16 cellular contexts compared by ENCODE assay signal in the genomic region with DNA sequence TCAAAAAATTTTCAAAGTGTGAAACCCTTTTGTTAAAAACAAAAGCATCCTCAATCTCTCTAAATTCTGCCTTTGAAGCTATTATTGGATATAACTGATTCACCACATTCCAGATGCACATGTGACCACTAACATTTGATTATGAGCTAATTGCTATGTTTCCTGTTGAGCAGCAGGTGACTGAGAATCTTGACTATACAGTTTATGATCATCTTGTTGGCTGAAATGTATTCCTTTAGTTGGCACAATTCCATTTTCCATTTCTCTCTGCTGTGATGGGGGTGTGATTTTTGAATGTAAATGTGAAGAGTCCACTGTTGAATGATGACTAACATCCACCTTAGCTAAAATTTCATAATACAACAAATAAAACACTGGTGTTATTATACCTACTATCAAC. TPM values are rescaled to one million over a fixed set of nuclear protein-coding genes. Genes with fewer than 3 reads are reported as not detected.
A peak's percentile ranks its signal among the peaks of the same experiment; 100 is the strongest.
DNase-seq lines count a peak whose midpoint lies in the region; ATAC-seq and TF ChIP-seq lines count a peak whose summit lies in the region.
"Had no signal": no experiment of that assay in that cellular context is flagged by ENCODE, and none has a peak within 500 bp of the region (broad histone marks: within the 10 kb centered on the region; RNA-seq: fewer than 3 reads in every experiment).

No MANE protein-coding gene starts in this region.

- no peaks in the 10 kb centered on the region for H3K4me1 ChIP-seq in colonic mucosa
- H3K4me1 ChIP-seq: esophagus muscularis mucosa, suprapubic skin had no signal

- intact Hi-C loops in colonic mucosa (cut with DNase I), result no loop called here

- H3K9me3 Mint-ChIP-seq in stimulated activated effector memory CD8-positive, alpha-beta T cell treated with anti-CD3 and anti-CD28 coated beads, Interleukin-12 subunit alpha, Interleukin-12 subunit beta, amount 100 ng/mL, for 72 hours, result no peaks in the 10 kb centered on the region
- H3K9me3 Mint-ChIP-seq: brain had no signal

- H3K27ac Mint-ChIP-seq in stimulated activated effector memory CD8-positive, alpha-beta T cell treated with anti-CD3 and anti-CD28 coated beads, Interleukin-12 subunit alpha, Interleukin-12 subunit beta, amount 100 ng/mL, for 72 hours, result no peak overlapping the region

- no peaks in the 10 kb centered on the region for H3K9me3 ChIP-seq in colonic mucosa
- H3K9me3 ChIP-seq: esophagus muscularis mucosa, suprapubic skin had no signal

- H3K36me3 ChIP-seq in colonic mucosa, result peaks cover 4% of the 10 kb centered on the region

- DNase-seq in COLO668 (lab: John Stamatoyannopoulos, UW; ENCODE audit: unreplicated experiment) (peak; percentile 19), HFF-Myc (ENCODE audit: extremely low read depth, low read depth) (peak; percentile 20), NCI-H69 (lab: John Stamatoyannopoulos, UW) (peak; percentile 93), epithelial cell of esophagus (ENCODE audit: low read depth) (peak; percentile 33), colonic mucosa (no peak), amygdala (lab: John Stamatoyannopoulos, UW) (no peak)
- DNase-seq in stimulated activated effector memory CD8-positive, alpha-beta T cell treated with anti-CD3 and anti-CD28 coated beads, Interleukin-12 subunit alpha, Interleukin-12 subunit beta, amount 100 ng/mL, for 72 hours (ENCODE audit: low spot score in 2 of 2), result no peak
- DNase-seq: activated CD8-positive, alpha-beta memory T cell treated with anti-CD3 and anti-CD28 coated beads, Interleukin-2, amount 50 U/mL, for 48 hours; DMS79 treated with DMSO at 0.1 percent for 48 hours; NCI-H226; occipital lobe; stimulated activated CD4-positive, alpha-beta T cell treated with anti-CD3 and anti-CD28 coated beads, Interleukin-4, amount 100 ng/mL, for 4 hours had no signal

- peaks cover 85% of the 10 kb centered on the region for H3K36me3 Mint-ChIP-seq in stimulated activated effector memory CD8-positive, alpha-beta T cell treated with anti-CD3 and anti-CD28 coated beads, Interleukin-12 subunit alpha, Interleukin-12 subunit beta, amount 100 ng/mL, for 72 hours

- H3K27me3 ChIP-seq in colonic mucosa, result no peaks in the 10 kb centered on the region
- H3K27me3 ChIP-seq: esophagus muscularis mucosa, suprapubic skin had no signal

- H3K4me3 Mint-ChIP-seq in stimulated activated effector memory CD8-positive, alpha-beta T cell treated with anti-CD3 and anti-CD28 coated beads, Interleukin-12 subunit alpha, Interleukin-12 subunit beta, amount 100 ng/mL, for 72 hours, result no peak overlapping the region
- H3K4me3 Mint-ChIP-seq: brain had no signal

- no peak for ATAC-seq in stimulated activated effector memory CD8-positive, alpha-beta T cell treated with anti-CD3 and anti-CD28 coated beads, Interleukin-12 subunit alpha, Interleukin-12 subunit beta, amount 100 ng/mL, for 72 hours
- no peak for ATAC-seq in GM18873 (IDR thresholded peaks at IDR 0.05; ENCODE audit: low FRiP score, unreplicated experiment)

- H3K4me1 Mint-ChIP-seq in stimulated activated effector memory CD8-positive, alpha-beta T cell treated with anti-CD3 and anti-CD28 coated beads, Interleukin-12 subunit alpha, Interleukin-12 subunit beta, amount 100 ng/mL, for 72 hours, result peaks cover 4% of the 10 kb centered on the region

- H3K4me3 ChIP-seq in HFF-Myc (replicated peaks; ENCODE audit: low read depth, low read length) (no peak overlapping the region), epithelial cell of esophagus (ENCODE audit: low read length) (no peak overlapping the region), colonic mucosa (no peak overlapping the region)
- H3K4me3 ChIP-seq: esophagus muscularis mucosa, suprapubic skin had no signal

- TF ChIP-seq CTCF in HFF-Myc (IDR thresholded peaks at IDR 0.05; ENCODE audit: low read depth, low read length, missing control alignments) (no peak), epithelial cell of esophagus (IDR thresholded peaks at IDR 0.05; ENCODE audit: insufficient read depth, low read depth, low read length, missing control alignments) (no peak), colonic mucosa (IDR thresholded peaks at IDR 0.05) (no peak)

- H3K9ac ChIP-seq in colonic mucosa (ENCODE audit: low read depth in 2 of 2, low read length in 2 of 2), result no peak overlapping the region

- H3K27ac ChIP-seq in colonic mucosa, result no peak overlapping the region
- H3K27ac ChIP-seq: esophagus muscularis mucosa, suprapubic skin had no signal

RNA-seq across cellular contexts. Expression of gene LYSMD3, which starts 10.7 kb away (rescaled TPM):
- 10 to 100 TPM; 20.4 to 32.0 TPM for total RNA-seq in colonic mucosa

RNA-seq across cellular contexts. Expression of gene ADGRV1, which starts 39.9 kb away (rescaled TPM):
- total RNA-seq in colonic mucosa, result 10 to 100 TPM in 1 of 2 donors, 1 to 10 TPM in 1; 5.1 to 12.9 TPM

RNA-seq across cellular contexts. Expression of gene POLR3G, which starts 44.0 kb away (rescaled TPM):
- total RNA-seq in colonic mucosa, result 1 to 10 TPM; 1.7 to 4.0 TPM

RNA-seq across cellular contexts. Expression of gene MBLAC2, which starts 44.1 kb away (rescaled TPM):
- 1 to 10 TPM; 3.2 to 3.3 TPM for total RNA-seq in colonic mucosa

Comparison
In these comparisons a context has a peak if more than half of its experiments do, and no peak if none do; other contexts are left out.
1. DNase-seq: peak in COLO668 (single experiment), HFF-Myc (single experiment), NCI-H69 (single experiment) and epithelial cell of esophagus (single experiment); none in stimulated activated effector memory CD8-positive, alpha-beta T cell treated with anti-CD3 and anti-CD28 coated beads, Interleukin-12 subunit alpha, Interleukin-12 subunit beta, amount 100 ng/mL, for 72 hours (0 of 2), colonic mucosa (single experiment) and amygdala (0 of 56).